1 cellular context compared by ENCODE assay signal in genomic region chr9:105258225-105258737, GRCh38.
TF ChIP-seq lines count a peak whose summit lies in the region.

No MANE protein-coding gene starts in this region.

TF ChIP-seq in HepG2, 621 proteins besides CTCF, POLR2A, EP300 and RAD21:
- TF ChIP-seq ZNF232 (CRISPR knock-in tag; IDR thresholded peaks at IDR 0.05; ENCODE audit: borderline replicate concordance) (no peak), ZFP41 (CRISPR knock-in tag; IDR thresholded peaks at IDR 0.05; ENCODE audit: borderline replicate concordance) (no peak), CSRNP2 (CRISPR knock-in tag; conservative IDR thresholded peaks at IDR 0.05; ENCODE audit: low read depth) (no peak), SIX1 (CRISPR knock-in tag; IDR thresholded peaks at IDR 0.05; ENCODE audit: borderline replicate concordance) (no peak), ZNF530 (CRISPR knock-in tag; IDR thresholded peaks at IDR 0.05; ENCODE audit: low read depth) (no peak), KDM6A (CRISPR knock-in tag; IDR thresholded peaks at IDR 0.05; ENCODE audit: low read depth) (no peak)
TF ChIP-seq in HepG2: peak in this region for 0.
